10 cellular contexts compared by ENCODE assay signal in the genomic region with DNA sequence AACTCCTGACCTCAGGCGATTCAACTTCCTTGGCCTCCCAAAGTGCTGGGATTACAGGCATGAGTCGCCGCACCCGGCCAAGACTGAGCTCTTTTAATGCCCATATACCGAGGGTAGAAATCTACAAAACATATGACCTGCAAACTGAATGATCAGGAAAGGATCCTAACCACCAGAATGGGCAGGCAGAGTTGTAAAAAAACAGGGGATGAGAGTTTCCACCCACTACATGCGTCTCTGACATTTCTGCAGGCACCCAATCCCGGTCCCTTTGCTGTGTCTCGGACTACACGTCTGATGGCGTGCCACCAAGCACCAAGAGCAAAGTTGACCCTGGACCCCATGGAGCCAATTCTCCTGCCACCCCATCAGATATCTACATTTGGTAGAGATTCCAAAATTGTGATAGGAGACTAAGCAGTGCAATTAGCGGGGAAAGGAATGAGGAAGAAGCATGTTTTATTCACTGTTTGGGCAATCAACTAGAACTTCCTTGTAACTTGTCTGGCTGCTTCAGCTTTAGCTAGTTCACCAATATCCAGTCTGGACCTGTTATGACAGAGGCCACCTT.
DNase-seq lines count a peak whose midpoint lies in the region; ATAC-seq and TF ChIP-seq lines count a peak whose summit lies in the region.
"Had no signal": no experiment of that assay in that cellular context is flagged by ENCODE, and none has a peak within 500 bp of the region (broad histone marks: within the 10 kb centered on the region; RNA-seq: fewer than 3 reads in every experiment).

No MANE protein-coding gene starts in this region.

- 41 to 56% methylated on average over 11 of the region's 11 CpGs for WGBS in body of pancreas, 2 donors
- WGBS in lung, 2 donors, result 52 to 55% methylated on average over 11 of the region's 11 CpGs

- peaks cover 21% of the 10 kb centered on the region for H3K4me1 ChIP-seq in ACC112 (ENCODE audit: control insufficient read depth, insufficient read depth, low read length, unreplicated experiment)
- H3K4me1 ChIP-seq in body of pancreas, result peaks cover 18% of the 10 kb centered on the region
- H3K4me1 ChIP-seq in lung (ENCODE audit: control insufficient read depth in 2 of 2, insufficient read depth in 2 of 2, low read length in 2 of 2), result peaks cover 0 to 1% of the 10 kb centered on the region in 2 donors

- peaks cover 2% of the 10 kb centered on the region for H3K79me2 ChIP-seq in ACC112 (ENCODE audit: control insufficient read depth, insufficient read depth, low read length, unreplicated experiment)

- peak; percentile 42 for DNase-seq in LHCN-M2 (ENCODE audit: low read depth)
- DNase-seq in body of pancreas, result peak in 1 of 4 donors; percentile 56
- DNase-seq in lung (ENCODE audit: low spot score), result no peak
- DNase-seq in activated T-cell treated with anti-CD3 and anti-CD28 coated beads, Interleukin-2, amount 50 U/mL, for 48 hours, result no peak
- DNase-seq in activated CD8-positive, alpha-beta memory T cell treated with anti-CD3 and anti-CD28 coated beads, Interleukin-2, amount 50 U/mL, for 4 hours, result no peak
- no peak for DNase-seq in stimulated activated CD4-positive, alpha-beta T cell treated with anti-CD3 and anti-CD28 coated beads, Interleukin-15, amount 100 ng/mL, for 24 hours
- no peak for DNase-seq in hypothalamus (lab: John Stamatoyannopoulos, UW)
- DNase-seq: activated T-cell treated with anti-CD3 and anti-CD28 coated beads, Interleukin-2, amount 50 U/mL, for 72 hours; NCI-H1105 treated with DMSO at 0.1 percent for 48 hours had no signal

- peaks cover 21% of the 10 kb centered on the region for H3K36me3 ChIP-seq in ACC112 (ENCODE audit: insufficient read depth, low read length)
- peaks cover 0 to 5% of the 10 kb centered on the region in 2 donors for H3K36me3 ChIP-seq in body of pancreas (replicated peaks in 1 of 2; ENCODE audit: insufficient read depth in 1 of 2, low read depth in 2 of 2)
- H3K36me3 ChIP-seq in lung (ENCODE audit: control insufficient read depth in 2 of 2, insufficient read depth in 2 of 2, low read length in 2 of 2), result peaks cover 7 to 10% of the 10 kb centered on the region in 2 donors

- no peak overlapping the region for H2AFZ ChIP-seq in ACC112 (ENCODE audit: low read length, unreplicated experiment)

- H3K4me3 ChIP-seq in ACC112 (ENCODE audit: low read depth, low read length) (no peak overlapping the region), body of pancreas (no peak overlapping the region), lung (no peak overlapping the region)

- H3K27me3 ChIP-seq in ACC112 (ENCODE audit: insufficient read depth, low read length) (no peaks in the 10 kb centered on the region), body of pancreas (no peaks in the 10 kb centered on the region), lung (ENCODE audit: control insufficient read depth, insufficient read depth) (no peaks in the 10 kb centered on the region)

- no peak for TF ChIP-seq POLR2A in body of pancreas (IDR thresholded peaks at IDR 0.05)

- TF ChIP-seq CTCF in body of pancreas (IDR thresholded peaks at IDR 0.05) (no peak), lung (IDR thresholded peaks at IDR 0.05; ENCODE audit: control extremely low read depth, extremely low read depth) (no peak)

- intact Hi-C loops in body of pancreas (cut with DNase I), result no loop called here

- H3K27ac ChIP-seq in ACC112 (ENCODE audit: low read depth, low read length), result peak overlapping the region; percentile 80
- peak overlapping the region; percentile 2 to 79 (median 59) for H3K27ac ChIP-seq in body of pancreas
- H3K27ac ChIP-seq in lung (ENCODE audit: low read depth in 1 of 2, low read length in 1 of 2), result peak overlapping the region in 1 of 2 donors; percentile 67

- H3K9me3 ChIP-seq in body of pancreas (no peaks in the 10 kb centered on the region), lung (ENCODE audit: control insufficient read depth in 2 of 2, insufficient read depth in 1 of 2, low read length in 1 of 2) (peaks cover 0 to 4% of the 10 kb centered on the region in 2 donors)

- ATAC-seq in body of pancreas (peak; percentile 93), lung (ENCODE audit: insufficient read depth, low FRiP score) (peak; percentile 64)
- ATAC-seq: activated T-cell treated with anti-CD3 and anti-CD28 coated beads, Interleukin-2, amount 50 U/mL, for 72 hours had no signal
